ENCODE assay signal across 15 cellular contexts in genomic region chr7:55056577-55057480, GRCh38. TPM values are rescaled to one million over a fixed set of nuclear protein-coding genes. Genes with fewer than 3 reads are reported as not detected.
DNase-seq lines count a peak whose midpoint lies in the region; ATAC-seq and TF ChIP-seq lines count a peak whose summit lies in the region.
"Had no signal": no experiment of that assay in that cellular context is flagged by ENCODE, and none has a peak within 500 bp of the region (broad histone marks: within the 10 kb centered on the region; RNA-seq: fewer than 3 reads in every experiment).

No MANE protein-coding gene starts in this region.

- peak overlapping the region; percentile 72 for H3K4me3 Mint-ChIP-seq in HFFc6
- H3K4me3 Mint-ChIP-seq in stimulated activated memory B cell treated with anti-CD40 and anti-IgM and Interleukin-4, amounts not matched to agents 10 μg/mL and 1 μg/mL and 100 μg/mL, for 72 hours = no peak overlapping the region
- no peak overlapping the region for H3K4me3 Mint-ChIP-seq in activated naive CD4-positive, alpha-beta T cell treated with anti-CD3 and anti-CD28 coated beads for 36 hours
- H3K4me3 Mint-ChIP-seq: activated B cell treated with CpG ODN at 0.5 μM for 24 hours had no signal

- H3K36me3 ChIP-seq in right atrium auricular region (no peaks in the 10 kb centered on the region), smooth muscle cell (ENCODE audit: low read depth) (no peaks in the 10 kb centered on the region)

- H3K27me3 ChIP-seq in right atrium auricular region = no peaks in the 10 kb centered on the region
- H3K27me3 ChIP-seq in smooth muscle cell (ENCODE audit: low read depth) = no peaks in the 10 kb centered on the region

- peak overlapping the region; percentile 52 to 68 for H3K27ac ChIP-seq in right atrium auricular region
- H3K27ac ChIP-seq in smooth muscle cell (ENCODE audit: low read depth) = peak overlapping the region; percentile 42

- intact Hi-C loops in activated naive CD4-positive, alpha-beta T cell treated with anti-CD3 and anti-CD28 coated beads for 36 hours (cut with micrococcal nuclease) = loop anchor here (10.0 kb wide), 1 partner anchor 198 kb away; no protein-coding TSS in a partner anchor

- H3K9me3 ChIP-seq in right atrium auricular region = no peaks in the 10 kb centered on the region
- no peaks in the 10 kb centered on the region for H3K9me3 ChIP-seq in smooth muscle cell (replicated peaks; ENCODE audit: low read depth)

- peaks cover 7% of the 10 kb centered on the region for H3K27me3 Mint-ChIP-seq in HFFc6 (ENCODE audit: insufficient read depth)
- peaks cover 29% of the 10 kb centered on the region for H3K27me3 Mint-ChIP-seq in stimulated activated memory B cell treated with anti-CD40 and anti-IgM and Interleukin-4, amounts not matched to agents 10 μg/mL and 1 μg/mL and 100 μg/mL, for 72 hours
- H3K27me3 Mint-ChIP-seq in activated naive CD4-positive, alpha-beta T cell treated with anti-CD3 and anti-CD28 coated beads for 36 hours (ENCODE audit: low read depth) = peaks cover 6% of the 10 kb centered on the region

- H3K9ac ChIP-seq in smooth muscle cell (ENCODE audit: low read depth) = no peak overlapping the region

- peaks cover 94% of the 10 kb centered on the region for H3K4me1 Mint-ChIP-seq in HFFc6 (ENCODE audit: low read depth)
- H3K4me1 Mint-ChIP-seq in stimulated activated memory B cell treated with anti-CD40 and anti-IgM and Interleukin-4, amounts not matched to agents 10 μg/mL and 1 μg/mL and 100 μg/mL, for 72 hours = no peaks in the 10 kb centered on the region
- no peaks in the 10 kb centered on the region for H3K4me1 Mint-ChIP-seq in activated naive CD4-positive, alpha-beta T cell treated with anti-CD3 and anti-CD28 coated beads for 36 hours (ENCODE audit: low read depth)
- H3K4me1 Mint-ChIP-seq: activated B cell treated with CpG ODN at 0.5 μM for 24 hours had no signal

- H3K4me3 ChIP-seq in choroid plexus epithelial cell (ENCODE audit: low read depth, low read length) = no peak overlapping the region
- H3K4me3 ChIP-seq in right atrium auricular region = no peak overlapping the region
- H3K4me3 ChIP-seq in smooth muscle cell = no peak overlapping the region
- H3K4me3 ChIP-seq: lung had no signal

- ATAC-seq in stimulated activated memory B cell treated with anti-CD40 and anti-IgM and Interleukin-4, amounts not matched to agents 10 μg/mL and 1 μg/mL and 100 μg/mL, for 72 hours = no peak
- ATAC-seq in HG02885 (IDR thresholded peaks at IDR 0.05; ENCODE audit: poor library complexity, unreplicated experiment) (no peak), HG02588 (IDR thresholded peaks at IDR 0.05; ENCODE audit: unreplicated experiment) (no peak)
- ATAC-seq: activated naive CD4-positive, alpha-beta T cell treated with anti-CD3 and anti-CD28 coated beads, Interleukin-2, amount 50 U/mL, for 72 hours had no signal

- 90% methylated on average over 15 of the region's 15 CpGs for WGBS in smooth muscle cell (ENCODE audit: low lambda C conversion rate)

- no peak overlapping the region for H3K4me2 ChIP-seq in smooth muscle cell

- CTCF ChIA-PET in activated naive CD4-positive, alpha-beta T cell treated with anti-CD3 and anti-CD28 coated beads for 36 hours (lab: Charles Lee) = no interaction called here

- H3K9me3 Mint-ChIP-seq in HFFc6 = no peaks in the 10 kb centered on the region
- peaks cover 3% of the 10 kb centered on the region for H3K9me3 Mint-ChIP-seq in stimulated activated memory B cell treated with anti-CD40 and anti-IgM and Interleukin-4, amounts not matched to agents 10 μg/mL and 1 μg/mL and 100 μg/mL, for 72 hours
- no peaks in the 10 kb centered on the region for H3K9me3 Mint-ChIP-seq in activated naive CD4-positive, alpha-beta T cell treated with anti-CD3 and anti-CD28 coated beads for 36 hours
- H3K9me3 Mint-ChIP-seq: activated naive CD4-positive, alpha-beta T cell treated with anti-CD3 and anti-CD28 coated beads, Interleukin-2, amount 50 U/mL, for 72 hours had no signal

- peaks cover 45% of the 10 kb centered on the region for H3K36me3 Mint-ChIP-seq in HFFc6 (ENCODE audit: low read depth)
- no peaks in the 10 kb centered on the region for H3K36me3 Mint-ChIP-seq in stimulated activated memory B cell treated with anti-CD40 and anti-IgM and Interleukin-4, amounts not matched to agents 10 μg/mL and 1 μg/mL and 100 μg/mL, for 72 hours
- no peaks in the 10 kb centered on the region for H3K36me3 Mint-ChIP-seq in activated naive CD4-positive, alpha-beta T cell treated with anti-CD3 and anti-CD28 coated beads for 36 hours (ENCODE audit: low read depth)
- H3K36me3 Mint-ChIP-seq: activated naive CD4-positive, alpha-beta T cell treated with anti-CD3 and anti-CD28 coated beads, Interleukin-2, amount 50 U/mL, for 72 hours had no signal

- H3F3A ChIP-seq in smooth muscle cell (ENCODE audit: low read depth) = peaks cover 7% of the 10 kb centered on the region

- peak overlapping the region; percentile 86 for H3K27ac Mint-ChIP-seq in HFFc6
- no peak overlapping the region for H3K27ac Mint-ChIP-seq in stimulated activated memory B cell treated with anti-CD40 and anti-IgM and Interleukin-4, amounts not matched to agents 10 μg/mL and 1 μg/mL and 100 μg/mL, for 72 hours
- no peak overlapping the region for H3K27ac Mint-ChIP-seq in activated naive CD4-positive, alpha-beta T cell treated with anti-CD3 and anti-CD28 coated beads for 36 hours
- H3K27ac Mint-ChIP-seq: activated B cell treated with CpG ODN at 0.5 μM for 24 hours had no signal

- no peak for DNase-seq in HFFc6
- peak; percentile 84 for DNase-seq in choroid plexus epithelial cell (ENCODE audit: low read depth)
- peak; percentile 78 for DNase-seq in right atrium auricular region (ENCODE audit: low spot score)
- DNase-seq in smooth muscle cell (lab: John Stamatoyannopoulos, UW; ENCODE audit: unreplicated experiment) = no peak
- no peak for DNase-seq in activated naive CD4-positive, alpha-beta T cell treated with anti-CD3 and anti-CD28 coated beads for 36 hours
- DNase-seq: activated B cell treated with CpG ODN at 0.5 μM for 24 hours, C1 segment of cervical spinal cord, dermis blood vessel endothelial cell, GOT3, NCI-H2107 had no signal

- peaks cover 29% of the 10 kb centered on the region for H3K79me2 ChIP-seq in smooth muscle cell (ENCODE audit: low read depth)

- H4K20me1 ChIP-seq in smooth muscle cell (ENCODE audit: low read depth) = no peaks in the 10 kb centered on the region

- no peak overlapping the region for H2AFZ ChIP-seq in smooth muscle cell (ENCODE audit: low read depth)

- TF ChIP-seq CTCF in HFFc6 (IDR thresholded peaks at IDR 0.05) = no peak
- TF ChIP-seq CTCF in choroid plexus epithelial cell (conservative IDR thresholded peaks at IDR 0.05; ENCODE audit: low read depth, low read length) = no peak
- TF ChIP-seq CTCF in right atrium auricular region (IDR thresholded peaks at IDR 0.05) = no peak
- TF ChIP-seq CTCF in smooth muscle cell (IDR thresholded peaks at IDR 0.05; ENCODE audit: borderline replicate concordance, insufficient read depth, poor library complexity, severe bottlenecking) = no peak

- H3K4me1 ChIP-seq in right atrium auricular region (peaks cover 0 to 41% of the 10 kb centered on the region in 2 donors), smooth muscle cell (ENCODE audit: low read depth) (peaks cover 3% of the 10 kb centered on the region)

RNA-seq across cellular contexts. Expression of gene EGFR, which starts 38.0 kb away (rescaled TPM):
- total RNA-seq in HFFc6 (2021; fragmentation: NEBNext Ultra II Directional; extraction: Animal tissue kit (Norgen Biotek cat#: 25700)) = 10 to 100 TPM; 69.9 to 87.2 (median 77.0) TPM
- total RNA-seq in right atrium auricular region (10 to 100 TPM; 21.1 to 22.5 TPM), smooth muscle cell (21.6 and 31.1 TPM in 2 replicates)
- 9.0 and 20.5 TPM in 2 replicates for polyA plus RNA-seq in smooth muscle cell
- total RNA-seq in activated naive CD4-positive, alpha-beta T cell treated with anti-CD3 and anti-CD28 coated beads for 36 hours = not detected
- total RNA-seq: activated B cell treated with CpG ODN at 0.5 μM for 24 hours; activated naive CD4-positive, alpha-beta T cell treated with anti-CD3 and anti-CD28 coated beads, Interleukin-2, amount 50 U/mL, for 72 hours had no signal

Comparison
In these comparisons a context has a peak if more than half of its experiments do, and no peak if none do; other contexts are left out.
1. DNase-seq: peak in choroid plexus epithelial cell (single experiment) and right atrium auricular region (single experiment); none in HFFc6 (single experiment), smooth muscle cell (single experiment) and activated naive CD4-positive, alpha-beta T cell treated with anti-CD3 and anti-CD28 coated beads for 36 hours (single experiment).
2. RNA of gene EGFR, which starts 38.0 kb away (total RNA-seq): 69.9 to 87.2 TPM in HFFc6, 21.6 to 31.1 TPM in smooth muscle cell and 21.1 to 22.5 TPM in right atrium auricular region; not detected in activated naive CD4-positive, alpha-beta T cell treated with anti-CD3 and anti-CD28 coated beads for 36 hours; every median in the first group is over 10 times any median in the second.